1 cellular context compared by ENCODE assay signal in the genomic region with DNA sequence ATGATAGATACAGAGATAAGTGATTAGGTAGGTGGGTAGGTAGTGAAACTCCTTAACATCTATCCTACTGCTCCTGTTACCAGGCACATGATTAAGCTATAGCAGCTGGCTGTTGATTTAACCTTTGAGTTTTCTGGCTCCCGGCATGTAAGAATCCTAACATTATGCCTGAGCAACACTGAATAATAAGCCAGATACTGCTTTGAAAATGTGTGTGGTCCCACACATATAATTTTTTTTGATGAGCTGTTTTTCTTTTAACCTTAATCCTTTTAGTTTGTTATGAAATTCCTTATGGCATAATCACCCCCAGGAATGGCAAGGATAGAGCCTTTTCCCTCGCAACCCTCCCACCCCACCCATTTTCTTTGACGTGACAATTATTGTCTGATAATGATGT.
A peak's percentile ranks its signal among the peaks of the same experiment; 100 is the strongest.
TF ChIP-seq lines count a peak whose summit lies in the region.

No MANE protein-coding gene starts in this region.

TF ChIP-seq in HepG2, 621 proteins besides CTCF, POLR2A, EP300 and RAD21 (continued from another document):
- TF ChIP-seq, protein P1, sequence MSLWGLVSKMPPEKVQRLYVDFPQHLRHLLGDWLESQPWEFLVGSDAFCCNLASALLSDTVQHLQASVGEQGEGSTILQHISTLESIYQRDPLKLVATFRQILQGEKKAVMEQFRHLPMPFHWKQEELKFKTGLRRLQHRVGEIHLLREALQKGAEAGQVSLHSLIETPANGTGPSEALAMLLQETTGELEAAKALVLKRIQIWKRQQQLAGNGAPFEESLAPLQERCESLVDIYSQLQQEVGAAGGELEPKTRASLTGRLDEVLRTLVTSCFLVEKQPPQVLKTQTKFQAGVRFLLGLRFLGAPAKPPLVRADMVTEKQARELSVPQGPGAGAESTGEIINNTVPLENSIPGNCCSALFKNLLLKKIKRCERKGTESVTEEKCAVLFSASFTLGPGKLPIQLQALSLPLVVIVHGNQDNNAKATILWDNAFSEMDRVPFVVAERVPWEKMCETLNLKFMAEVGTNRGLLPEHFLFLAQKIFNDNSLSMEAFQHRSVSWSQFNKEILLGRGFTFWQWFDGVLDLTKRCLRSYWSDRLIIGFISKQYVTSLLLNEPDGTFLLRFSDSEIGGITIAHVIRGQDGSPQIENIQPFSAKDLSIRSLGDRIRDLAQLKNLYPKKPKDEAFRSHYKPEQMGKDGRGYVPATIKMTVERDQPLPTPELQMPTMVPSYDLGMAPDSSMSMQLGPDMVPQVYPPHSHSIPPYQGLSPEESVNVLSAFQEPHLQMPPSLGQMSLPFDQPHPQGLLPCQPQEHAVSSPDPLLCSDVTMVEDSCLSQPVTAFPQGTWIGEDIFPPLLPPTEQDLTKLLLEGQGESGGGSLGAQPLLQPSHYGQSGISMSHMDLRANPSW (CRISPR knock-in tag; IDR thresholded peaks at IDR 0.05; ENCODE audit: borderline replicate concordance), result no peak
- TF ChIP-seq, protein P2, sequence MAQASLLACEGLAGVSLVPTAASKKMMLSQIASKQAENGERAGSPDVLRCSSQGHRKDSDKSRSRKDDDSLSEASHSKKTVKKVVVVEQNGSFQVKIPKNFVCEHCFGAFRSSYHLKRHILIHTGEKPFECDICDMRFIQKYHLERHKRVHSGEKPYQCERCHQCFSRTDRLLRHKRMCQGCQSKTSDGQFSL (CRISPR knock-in tag; IDR thresholded peaks at IDR 0.05), result no peak
- peak; percentile 22 for TF ChIP-seq NR2F6 (IDR thresholded peaks at IDR 0.05)
- no peak for TF ChIP-seq NR2F6 (CRISPR knock-in tag; IDR thresholded peaks at IDR 0.05)
- peak; percentile 54; the same call in 1 of the 2 replicates for TF ChIP-seq ZNF205 (CRISPR knock-in tag; IDR thresholded peaks at IDR 0.05)
- TF ChIP-seq, protein P3, sequence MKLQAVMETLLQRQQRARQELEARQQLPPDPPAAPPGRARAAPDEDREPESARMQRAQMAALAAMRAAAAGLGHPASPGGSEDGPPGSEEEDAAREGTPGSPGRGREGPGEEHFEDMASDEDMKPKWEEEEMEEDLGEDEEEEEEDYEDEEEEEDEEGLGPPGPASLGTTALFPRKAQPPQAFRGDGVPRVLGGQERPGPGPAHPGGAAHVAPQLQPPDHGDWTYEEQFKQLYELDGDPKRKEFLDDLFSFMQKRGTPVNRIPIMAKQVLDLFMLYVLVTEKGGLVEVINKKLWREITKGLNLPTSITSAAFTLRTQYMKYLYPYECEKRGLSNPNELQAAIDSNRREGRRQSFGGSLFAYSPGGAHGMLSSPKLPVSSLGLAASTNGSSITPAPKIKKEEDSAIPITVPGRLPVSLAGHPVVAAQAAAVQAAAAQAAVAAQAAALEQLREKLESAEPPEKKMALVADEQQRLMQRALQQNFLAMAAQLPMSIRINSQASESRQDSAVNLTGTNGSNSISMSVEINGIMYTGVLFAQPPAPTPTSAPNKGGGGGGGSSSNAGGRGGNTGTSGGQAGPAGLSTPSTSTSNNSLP (IDR thresholded peaks at IDR 0.05; ENCODE audit: low read depth, low read length), result peak; percentile 52; the same call in 1 of the 2 replicates
- TF ChIP-seq TEAD3 (CRISPR knock-in tag; optimal IDR thresholded peaks at IDR 0.05; ENCODE audit: borderline replicate concordance), result peak; percentile 32
- TF ChIP-seq HMG20A (CRISPR knock-in tag; IDR thresholded peaks at IDR 0.05; ENCODE audit: borderline replicate concordance), result peak; percentile 40; the same call in 1 of the 2 replicates
- TF ChIP-seq HNF4G (IDR thresholded peaks at IDR 0.05; ENCODE audit: borderline replicate concordance, low read depth, low read length), result peak; percentile 29; the same call in 1 of the 2 replicates
- no peak for TF ChIP-seq HNF4G (CRISPR knock-in tag; IDR thresholded peaks at IDR 0.05; ENCODE audit: borderline replicate concordance, low read depth)
- no peak for TF ChIP-seq PHF5A (CRISPR knock-in tag; IDR thresholded peaks at IDR 0.05; ENCODE audit: low read depth, unreplicated experiment)
- TF ChIP-seq, protein P4, sequence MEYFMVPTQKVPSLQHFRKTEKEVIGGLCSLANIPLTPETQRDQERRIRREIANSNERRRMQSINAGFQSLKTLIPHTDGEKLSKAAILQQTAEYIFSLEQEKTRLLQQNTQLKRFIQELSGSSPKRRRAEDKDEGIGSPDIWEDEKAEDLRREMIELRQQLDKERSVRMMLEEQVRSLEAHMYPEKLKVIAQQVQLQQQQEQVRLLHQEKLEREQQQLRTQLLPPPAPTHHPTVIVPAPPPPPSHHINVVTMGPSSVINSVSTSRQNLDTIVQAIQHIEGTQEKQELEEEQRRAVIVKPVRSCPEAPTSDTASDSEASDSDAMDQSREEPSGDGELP (IDR thresholded peaks at IDR 0.05; ENCODE audit: borderline replicate concordance, low read depth), result no peak
- peak; percentile 33; the same call in 1 of the 2 replicates for TF ChIP-seq HNF4A (CRISPR knock-in tag; IDR thresholded peaks at IDR 0.05)
- no peak for TF ChIP-seq KDM3A (CRISPR knock-in tag; IDR thresholded peaks at IDR 0.05; ENCODE audit: low read depth)
- no peak for TF ChIP-seq KAT2B (IDR thresholded peaks at IDR 0.05; ENCODE audit: borderline replicate concordance, low read depth, low read length)
- TF ChIP-seq RARA (CRISPR knock-in tag; IDR thresholded peaks at IDR 0.05), result 0 out of 2 replicates have a peak, but pooled peaks have one; percentile 14
- TF ChIP-seq NCOA2 (CRISPR knock-in tag; IDR thresholded peaks at IDR 0.05), result no peak
TF ChIP-seq in HepG2: peak in this region for 12.
